ENCODE assay signal across 19 cellular contexts in the genomic region with DNA sequence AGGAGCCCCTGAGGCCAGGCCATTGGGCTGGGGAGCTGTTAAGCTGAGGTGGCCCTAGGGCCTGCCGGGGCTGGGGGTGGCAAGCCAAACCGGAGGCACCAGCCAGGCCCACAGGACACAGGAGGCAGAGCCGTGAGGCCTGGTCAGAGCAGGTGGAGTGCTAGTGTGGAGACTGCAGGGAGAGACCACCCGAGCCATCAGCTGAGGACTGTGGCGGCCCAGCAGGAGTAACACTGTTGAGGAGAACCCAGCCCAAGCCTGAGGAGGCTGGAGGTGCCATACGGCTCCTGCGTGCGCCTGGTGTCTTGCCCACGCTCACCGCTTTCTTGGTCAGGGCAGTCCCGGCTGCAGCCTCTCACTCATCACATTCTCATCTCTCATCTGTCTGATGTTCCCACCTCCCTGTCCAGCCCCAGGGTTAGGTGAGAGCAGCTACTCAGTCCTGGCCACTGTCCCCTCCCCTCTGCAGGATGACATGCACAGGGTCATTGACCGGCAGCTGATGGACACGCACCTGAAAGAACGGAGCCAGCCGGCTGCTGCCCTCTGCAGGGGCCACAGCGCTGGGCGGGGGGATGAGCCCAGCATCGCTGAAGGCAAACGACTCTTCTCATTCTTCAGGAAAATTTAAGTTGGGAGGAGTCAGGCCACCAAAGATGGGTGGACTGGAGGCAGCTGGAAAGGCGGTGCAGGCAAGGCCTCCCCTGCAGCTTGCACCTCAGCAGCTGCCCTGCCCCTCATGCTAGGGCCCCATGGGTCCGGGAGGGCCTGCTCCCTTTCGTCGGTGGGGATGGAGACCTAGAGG. TPM values are rescaled to one million over a fixed set of nuclear protein-coding genes. Genes with fewer than 3 reads are reported as not detected.
DNase-seq lines count a peak whose midpoint lies in the region; ATAC-seq, FAIRE-seq and TF ChIP-seq lines count a peak whose summit lies in the region.
"Had no signal": no experiment of that assay in that cellular context is flagged by ENCODE, and none has a peak within 500 bp of the region (broad histone marks: within the 10 kb centered on the region; RNA-seq: fewer than 3 reads in every experiment).

No MANE protein-coding gene starts in this region.

- intact Hi-C loops in HepG2 (cut with micrococcal nuclease; ENCODE audit: unreplicated experiment) (no loop called here), sigmoid colon (cut with DNase I) (no loop called here)

- TF ChIP-seq EP300 in HepG2 (IDR thresholded peaks at IDR 0.05; ENCODE audit: low read depth in 2 of 2, low read length in 2 of 2) = no peak
- TF ChIP-seq EP300 in HepG2 (CRISPR knock-in tag; IDR thresholded peaks at IDR 0.05; ENCODE audit: borderline replicate concordance) = no peak
- TF ChIP-seq EP300 in sigmoid colon (IDR thresholded peaks at IDR 0.05) = no peak

- BruUV-seq in HepG2 (replicated peaks; lab: Mats Ljungman, UMichigan) = no TSS peak

- H3K9me3 ChIP-seq in HepG2 (ENCODE audit: low read length) = no peaks in the 10 kb centered on the region
- no peaks in the 10 kb centered on the region for H3K9me3 ChIP-seq in sigmoid colon
- H3K9me3 ChIP-seq: body of pancreas, MG63, vagina had no signal

- 88% methylated on average over 11 of the region's 23 CpGs for WGBS in HepG2 (ENCODE audit: low lambda C conversion rate)
- 90 to 91% methylated on average over 23 of the region's 23 CpGs for WGBS in sigmoid colon, 2 donors

- POLR2A ChIA-PET in RWPE1 (lab: Yijun Ruan, JAX; ENCODE audit: low non-redundant PET) (no interaction called here), HepG2 (lab: Yijun Ruan, JAX) (no interaction called here)

- no peaks in the 10 kb centered on the region for H3K79me2 ChIP-seq in HepG2 (ENCODE audit: insufficient read depth, low read length)

- no peaks in the 10 kb centered on the region for H3K9me3 Mint-ChIP-seq in activated naive CD4-positive, alpha-beta T cell treated with anti-CD3 and anti-CD28 coated beads, Interleukin-2, amount 50 U/mL, for 72 hours
- no peaks in the 10 kb centered on the region for H3K9me3 Mint-ChIP-seq in endothelial cell (ENCODE audit: unreplicated experiment)
- H3K9me3 Mint-ChIP-seq: activated naive CD4-positive, alpha-beta T cell treated with anti-CD3 and anti-CD28 coated beads for 36 hours; immature natural killer cell; neural crest cell; T-helper 1 cell treated with Interleukin-12 subunit alpha and Interleukin-12 subunit beta and Interleukin-4 antibody, amounts not matched to agents 30 μg/mL and 1 μg/mL, for 36 hours had no signal

- TF ChIP-seq POLR2A in HepG2 (IDR thresholded peaks at IDR 0.05; ENCODE audit: insufficient read depth in 1 of 2, low read depth in 2 of 2, low read length in 2 of 2) = no peak
- no peak for TF ChIP-seq POLR2A in sigmoid colon (IDR thresholded peaks at IDR 0.05)

- H3K27ac ChIP-seq in RWPE1 (peak overlapping the region; percentile 63), HepG2 (ENCODE audit: extremely low read length, insufficient read depth, low read length) (no peak overlapping the region), temporal lobe (ENCODE audit: low read depth, low read length) (peak overlapping the region; percentile 54), sigmoid colon (no peak overlapping the region)
- H3K27ac ChIP-seq: body of pancreas, vagina had no signal

- CTCF ChIA-PET in RWPE1 (lab: Yijun Ruan, JAX) (no interaction called here), HepG2 (lab: Yijun Ruan, JAX; ENCODE audit: low intra/inter-chr PET ratio, low total read pairs) (no interaction called here)

- peaks cover 17% of the 10 kb centered on the region for H3K27me3 Mint-ChIP-seq in endothelial cell (ENCODE audit: unreplicated experiment)

- H3K4me3 ChIP-seq in HepG2 (replicated peaks in 1 of 3; ENCODE audit: insufficient read depth in 1 of 3, low read depth in 2 of 3, low read length in 3 of 3) (no peak overlapping the region), sigmoid colon (no peak overlapping the region)
- H3K4me3 ChIP-seq: body of pancreas, MG63, vagina had no signal

- TF ChIP-seq RAD21 in HepG2 (CRISPR knock-in tag; IDR thresholded peaks at IDR 0.05) = no peak; the same call in 1 of the 2 replicates

- DNase-seq in activated naive CD4-positive, alpha-beta T cell treated with anti-CD3 and anti-CD28 coated beads, Interleukin-2, amount 50 U/mL, for 72 hours (ENCODE audit: low spot score in 2 of 2) = no peak
- no peak for DNase-seq in activated naive CD4-positive, alpha-beta T cell treated with Interleukin-2 at 50 U/mL for 16 hours
- DNase-seq in RWPE1 (ENCODE audit: low spot score) = no peak
- DNase-seq in HepG2 (ENCODE audit: low spot score) = peak; percentile 32
- DNase-seq in pons (ENCODE audit: low spot score) = no peak
- no peak for DNase-seq in sigmoid colon
- no peak for DNase-seq in endothelial cell (ENCODE audit: low spot score)
- DNase-seq: activated naive CD4-positive, alpha-beta T cell treated with anti-CD3 and anti-CD28 coated beads for 36 hours; cortex of kidney; immature natural killer cell; mammary epithelial cell; MG63; SIG-M5 had no signal

- peak in 1 of 2 donors; percentile 7 for ATAC-seq in activated naive CD4-positive, alpha-beta T cell treated with anti-CD3 and anti-CD28 coated beads, Interleukin-2, amount 50 U/mL, for 72 hours
- peak; percentile 74 for ATAC-seq in HepG2
- ATAC-seq: body of pancreas had no signal

- H3K36me3 Mint-ChIP-seq in activated naive CD4-positive, alpha-beta T cell treated with anti-CD3 and anti-CD28 coated beads, Interleukin-2, amount 50 U/mL, for 72 hours = peaks cover 0 to 14% of the 10 kb centered on the region in 2 donors
- peaks cover 13% of the 10 kb centered on the region for H3K36me3 Mint-ChIP-seq in endothelial cell (ENCODE audit: low read depth, unreplicated experiment)

- in situ Hi-C loops in HepG2 (cut with HindIII; ENCODE audit: extremely low pct_ligation_motif_present, low pct_unique_long_range_greater_than_20kb) = no loop called here

- H3K27ac Mint-ChIP-seq in activated naive CD4-positive, alpha-beta T cell treated with anti-CD3 and anti-CD28 coated beads, Interleukin-2, amount 50 U/mL, for 72 hours = peak overlapping the region; percentile 64 to 82
- H3K27ac Mint-ChIP-seq in endothelial cell (ENCODE audit: unreplicated experiment) = no peak overlapping the region
- H3K27ac Mint-ChIP-seq: T-helper 1 cell treated with Interleukin-12 subunit alpha and Interleukin-12 subunit beta and Interleukin-4 antibody, amounts not matched to agents 30 μg/mL and 1 μg/mL, for 36 hours had no signal

- H3K36me3 ChIP-seq in HepG2 (replicated peaks in 1 of 2; ENCODE audit: control insufficient read depth in 1 of 2, insufficient read depth in 2 of 2, low read length in 2 of 2) (peaks cover 8 to 16% of the 10 kb centered on the region in 2 experiments; a peak in 2 of 5 replicates), sigmoid colon (peaks cover 8 to 33% (median 18%) of the 10 kb centered on the region in 4 donors)

- no peak for TF ChIP-seq CTCF in RWPE1 (conservative IDR thresholded peaks at IDR 0.05; ENCODE audit: low read depth)
- peak; percentile 75 for TF ChIP-seq CTCF in HepG2 (CRISPR knock-in tag; IDR thresholded peaks at IDR 0.05)
- TF ChIP-seq CTCF in sigmoid colon (IDR thresholded peaks at IDR 0.05) = no peak
- TF ChIP-seq CTCF in endothelial cell (IDR thresholded peaks at IDR 0.05; ENCODE audit: unreplicated experiment) = no peak

- H3K4me1 Mint-ChIP-seq in endothelial cell (ENCODE audit: unreplicated experiment) = peaks cover 8% of the 10 kb centered on the region

- no peaks in the 10 kb centered on the region for H3K27me3 ChIP-seq in HepG2 (ENCODE audit: control insufficient read depth in 1 of 2, insufficient read depth in 2 of 2, low read length in 2 of 2)
- H3K27me3 ChIP-seq in sigmoid colon = no peaks in the 10 kb centered on the region
- H3K27me3 ChIP-seq: body of pancreas, MG63, vagina had no signal

- no peak for FAIRE-seq in HepG2 (lab: Jason Lieb, UNC)
- FAIRE-seq: HTR-8/SVneo had no signal

- H3K4me3 Mint-ChIP-seq in endothelial cell (ENCODE audit: unreplicated experiment) = no peak overlapping the region
- H3K4me3 Mint-ChIP-seq: activated naive CD4-positive, alpha-beta T cell treated with anti-CD3 and anti-CD28 coated beads for 36 hours; immature natural killer cell; neural crest cell; T-helper 1 cell treated with Interleukin-12 subunit alpha and Interleukin-12 subunit beta and Interleukin-4 antibody, amounts not matched to agents 30 μg/mL and 1 μg/mL, for 36 hours had no signal

- H3K4me1 ChIP-seq in HepG2 (ENCODE audit: insufficient read depth, low read length) (peaks cover 21% of the 10 kb centered on the region), sigmoid colon (peaks cover 0 to 22% (median 14%) of the 10 kb centered on the region in 4 donors)
- H3K4me1 ChIP-seq: vagina had no signal

- H3K9ac ChIP-seq in HepG2 (ENCODE audit: insufficient read depth, low read depth, low read length) = no peak overlapping the region

- no peaks in the 10 kb centered on the region; the same call in 1 of the 2 replicates for H4K20me1 ChIP-seq in HepG2 (ENCODE audit: insufficient read depth, low read length)

- H2AFZ ChIP-seq in HepG2 (ENCODE audit: low read length) = no peak overlapping the region

- peak overlapping the region; percentile 4; the same call in 1 of the 2 replicates for H3K4me2 ChIP-seq in HepG2 (ENCODE audit: low read depth, low read length)

RNA-seq across cellular contexts. Expression of a gene that starts 23.8 kb away (rescaled TPM):
- 10 to 100 TPM; 38.7 to 59.6 TPM for total RNA-seq in activated naive CD4-positive, alpha-beta T cell treated with anti-CD3 and anti-CD28 coated beads, Interleukin-2, amount 50 U/mL, for 72 hours
- total RNA-seq in HepG2 (2016; rRNA removed; fragmentation: Illumina TruSeq; extraction: Trizol) = 25.9 and 29.1 TPM in 2 replicates
- 3.9 and 4.0 TPM in 2 replicates for total RNA-seq in HepG2 (2016; cell fraction: cytosol; rRNA removed; fragmentation: Illumina TruSeq; extraction: Trizol; ENCODE audit: low read depth)
- 24.8 and 29.3 TPM in 2 replicates for total RNA-seq in HepG2 (2016; cell fraction: insoluble cytoplasmic fraction; rRNA removed; fragmentation: Illumina TruSeq; extraction: Trizol)
- total RNA-seq in HepG2 (2016; cell fraction: membrane; rRNA removed; fragmentation: Illumina TruSeq; extraction: Trizol) = 13.9 and 14.1 TPM in 2 replicates
- total RNA-seq in HepG2 (2016; cell fraction: nucleus; rRNA removed; fragmentation: Illumina TruSeq; extraction: Trizol) = 11.8 and 14.0 TPM in 2 replicates
- polyA plus RNA-seq in HepG2 (2011; rRNA removed) = 25.2 and 32.2 TPM in 2 replicates
- polyA plus RNA-seq in HepG2 (2011; cell fraction: cytosol; rRNA removed) = 23.4 and 25.8 TPM in 2 replicates
- polyA plus RNA-seq in HepG2 (2011; cell fraction: nucleus; rRNA removed) = 23.2 and 27.6 TPM in 2 replicates
- polyA plus RNA-seq in HepG2 (2012) = 24.8 and 25.8 TPM in 2 replicates
- polyA plus RNA-seq in HepG2 (2016; cell fraction: cytosol; fragmentation: Illumina TruSeq; extraction: Trizol; ENCODE audit: low read depth) = 4.8 and 4.9 TPM in 2 replicates
- polyA plus RNA-seq in HepG2 (2016; cell fraction: insoluble cytoplasmic fraction; fragmentation: Illumina TruSeq; extraction: Trizol; ENCODE audit: low read depth) = 33.1 and 35.6 TPM in 2 replicates
- polyA plus RNA-seq in HepG2 (2016; cell fraction: membrane; fragmentation: Illumina TruSeq; extraction: Trizol; ENCODE audit: low read depth) = 10.1 and 11.5 TPM in 2 replicates
- polyA plus RNA-seq in HepG2 (2016; cell fraction: nucleus; fragmentation: Illumina TruSeq; extraction: Trizol; ENCODE audit: insufficient read depth, low read depth) = 32.5 and 34.1 TPM in 2 replicates
- 49.8 and 64.9 TPM in 2 replicates for polyA minus RNA-seq in HepG2 (2011; rRNA and poly(A)+ RNA removed; ENCODE audit: low replicate concordance)
- polyA minus RNA-seq in HepG2 (2011; cell fraction: cytosol; rRNA and poly(A)+ RNA removed) = 17.8 and 21.5 TPM in 2 replicates
- polyA minus RNA-seq in HepG2 (2011; cell fraction: nucleus; rRNA and poly(A)+ RNA removed) = 8.6 and 10.9 TPM in 2 replicates
- total RNA-seq in temporal lobe = 28.8 TPM
- total RNA-seq in sigmoid colon = 10 to 100 TPM; 17.5 to 25.4 (median 22.3) TPM
- polyA plus RNA-seq in sigmoid colon = 10 to 100 TPM; 24.6 to 43.0 (median 33.5) TPM
- total RNA-seq in endothelial cell (ENCODE audit: unreplicated experiment) = 76.4 TPM

Comparison
In these comparisons a context has a peak if more than half of its experiments do, and no peak if none do; other contexts are left out.
1. H3K27ac ChIP-seq: peak in RWPE1 (single experiment) and temporal lobe (single experiment); none in HepG2 (single experiment) and sigmoid colon (0 of 4).